ENCODE assay signal across 15 cellular contexts in genomic region chr17:50638572-50638850, GRCh38. TPM values are rescaled to one million over a fixed set of nuclear protein-coding genes. Genes with fewer than 3 reads are reported as not detected.
A peak's percentile ranks its signal among the peaks of the same experiment; 100 is the strongest.
DNase-seq lines count a peak whose midpoint lies in the region; ATAC-seq, FAIRE-seq and TF ChIP-seq lines count a peak whose summit lies in the region.
"Had no signal": no experiment of that assay in that cellular context is flagged by ENCODE, and none has a peak within 500 bp of the region (broad histone marks: within the 10 kb centered on the region; RNA-seq: fewer than 3 reads in every experiment).

No MANE protein-coding gene starts in this region.

- no peak for ATAC-seq in CD8-positive, alpha-beta T cell
- ATAC-seq: activated T-helper 17 cell treated with anti-CD3 and anti-CD28 coated beads, Interleukin-2, amount 50 U/mL, for 72 hours had no signal

- H3K4ac ChIP-seq in mesendoderm (ENCODE audit: low read depth, low read length) = no peak overlapping the region

- no peak overlapping the region for H3K23ac ChIP-seq in mesendoderm (ENCODE audit: low read length)

- TF ChIP-seq POLR2A in GM12892 (IDR thresholded peaks at IDR 0.05; ENCODE audit: low read depth, low read length) = no peak

- H3K4me3 Mint-ChIP-seq in CD8-positive, alpha-beta T cell = no peak overlapping the region
- H3K4me3 Mint-ChIP-seq: activated T-helper 17 cell treated with anti-CD3 and anti-CD28 coated beads, Interleukin-2, amount 50 U/mL, for 72 hours; B cell had no signal

- no TSS peak for BruUV-seq in mammary epithelial cell (replicated peaks; lab: Mats Ljungman, UMichigan)

- no peak overlapping the region for H2AK5ac ChIP-seq in mesendoderm (ENCODE audit: low read length)

- DNase-seq in ACHN (peak; percentile 80), HT-29 (ENCODE audit: low spot score) (peak; percentile 61), mammary epithelial cell (no peak), mesendoderm (peak; percentile 64), DMS 273 (lab: John Stamatoyannopoulos, UW; ENCODE audit: unreplicated experiment) (no peak), GM12892 (ENCODE audit: insufficient read length) (no peak), NCI-H146 treated with DMSO at 0.1 percent for 48 hours (lab: John Stamatoyannopoulos, UW; ENCODE audit: unreplicated experiment) (no peak)
- DNase-seq in CD8-positive, alpha-beta T cell = no peak
- DNase-seq: glutamatergic neuron; left ventricle myocardium inferior; Right ventricle myocardium superior; stimulated activated CD4-positive, alpha-beta T cell treated with anti-CD3 and anti-CD28 coated beads, Interleukin-4, amount 100 ng/mL, for 4 hours had no signal

- no peaks in the 10 kb centered on the region for H3K9me3 ChIP-seq in mammary epithelial cell (replicated peaks; ENCODE audit: insufficient read depth, low read length)
- no peaks in the 10 kb centered on the region for H3K9me3 ChIP-seq in CD8-positive, alpha-beta T cell (ENCODE audit: low read length)
- H3K9me3 ChIP-seq: left ventricle myocardium inferior had no signal

- H3K27me3 ChIP-seq in mammary epithelial cell (ENCODE audit: insufficient read depth, low read length) (no peaks in the 10 kb centered on the region), mesendoderm (ENCODE audit: insufficient read depth, low read length, poor library complexity) (peaks cover 23% of the 10 kb centered on the region)
- H3K27me3 ChIP-seq in CD8-positive, alpha-beta T cell (ENCODE audit: insufficient read depth, low read length) = peaks cover 21% of the 10 kb centered on the region

- no peak for FAIRE-seq in GM12892 (lab: Jason Lieb, UNC)
- FAIRE-seq: H1 had no signal

- H3K4me2 ChIP-seq in mammary epithelial cell (ENCODE audit: insufficient read depth, low read depth, low read length) = peak overlapping the region; percentile 90
- no peak overlapping the region for H3K4me2 ChIP-seq in mesendoderm (ENCODE audit: low read length)

- H3K9me3 Mint-ChIP-seq in CD8-positive, alpha-beta T cell = no peaks in the 10 kb centered on the region
- H3K9me3 Mint-ChIP-seq: activated T-helper 17 cell treated with anti-CD3 and anti-CD28 coated beads, Interleukin-2, amount 50 U/mL, for 72 hours had no signal

- H3K27me3 Mint-ChIP-seq in CD8-positive, alpha-beta T cell (ENCODE audit: low read depth) = peaks cover 39% of the 10 kb centered on the region

- no peak overlapping the region for H3K27ac Mint-ChIP-seq in CD8-positive, alpha-beta T cell
- H3K27ac Mint-ChIP-seq: activated T-helper 17 cell treated with anti-CD3 and anti-CD28 coated beads, Interleukin-2, amount 50 U/mL, for 72 hours; B cell had no signal

- H3K56ac ChIP-seq in mesendoderm (ENCODE audit: low read length) = no peak overlapping the region

- intact Hi-C loops in mammary epithelial cell (cut with micrococcal nuclease) = loop anchor here (2.0 to 10.0 kb wide), 3 partner anchors 22 to 316 kb away; no protein-coding TSS in a partner anchor
- intact Hi-C loops in CD8-positive, alpha-beta T cell (cut with DNase I, micrococcal nuclease) = no loop called here

- no peak overlapping the region for H2BK120ac ChIP-seq in mesendoderm (ENCODE audit: low read depth, low read length)

- no peaks in the 10 kb centered on the region for H3K36me3 Mint-ChIP-seq in CD8-positive, alpha-beta T cell

- POLR2A ChIA-PET in CD8-positive, alpha-beta T cell (lab: Charles Lee) = no interaction called here

- no peak overlapping the region for H3K18ac ChIP-seq in mesendoderm (ENCODE audit: low read length)

- no peaks in the 10 kb centered on the region for H4K20me1 ChIP-seq in mammary epithelial cell (ENCODE audit: insufficient read depth, low read length)

- H3K9ac ChIP-seq in mammary epithelial cell (ENCODE audit: insufficient read depth, low read length) (no peak overlapping the region), mesendoderm (ENCODE audit: low read length) (no peak overlapping the region)

- 0% methylated on average over 1 of the region's 1 CpG for WGBS in mammary epithelial cell (ENCODE audit: low coverage, missing lambda C conversion rate)
- WGBS in mesendoderm (ENCODE audit: extremely low coverage, insufficient coverage, low lambda C conversion rate) = no CpG with 5 or more reads among the region's 1 CpG

- no peak overlapping the region for H2BK15ac ChIP-seq in mesendoderm (replicated peaks; ENCODE audit: low read depth)

- no peak overlapping the region for H4K5ac ChIP-seq in mesendoderm (ENCODE audit: low read length)

- H2AFZ ChIP-seq in mammary epithelial cell (ENCODE audit: low read depth, low read length) = no peak overlapping the region

- H3K79me2 ChIP-seq in mammary epithelial cell (ENCODE audit: insufficient read depth, low read length) (peaks cover 66% of the 10 kb centered on the region), mesendoderm (ENCODE audit: control insufficient read depth, insufficient read depth, low read length) (no peaks in the 10 kb centered on the region)

- no peaks in the 10 kb centered on the region for H3K79me1 ChIP-seq in mesendoderm (ENCODE audit: low read length)

- no peaks in the 10 kb centered on the region for H3K4me1 Mint-ChIP-seq in CD8-positive, alpha-beta T cell (ENCODE audit: low read depth)
- H3K4me1 Mint-ChIP-seq: activated T-helper 17 cell treated with anti-CD3 and anti-CD28 coated beads, Interleukin-2, amount 50 U/mL, for 72 hours had no signal

- TF ChIP-seq CTCF in mammary epithelial cell (conservative IDR thresholded peaks at IDR 0.05 in 1 of 2, IDR thresholded peaks at IDR 0.05 in 1 of 2; ENCODE audit: extremely low read depth in 1 of 2, insufficient read depth in 1 of 2, low read depth in 1 of 2, low read length in 2 of 2) = no peak
- no peak for TF ChIP-seq CTCF in CD8-positive, alpha-beta T cell (IDR thresholded peaks at IDR 0.05)

- CTCF ChIA-PET in mammary epithelial cell (lab: Charles Lee; ENCODE audit: low non-redundant PET) = interaction anchor here (0.6 kb wide), 1 partner anchor 96 kb away, joined by 17 read pairs; no protein-coding TSS in a partner anchor
- CTCF ChIA-PET in CD8-positive, alpha-beta T cell (lab: Charles Lee) = interaction anchor here (2.5 to 6.4 kb wide), 2 partner anchors 10 to 14 kb away, joined by 8 to 53 read pairs; no protein-coding TSS in a partner anchor

- H3K4me3 ChIP-seq in mammary epithelial cell (replicated peaks in 1 of 3; ENCODE audit: insufficient read depth in 1 of 3, low read depth in 2 of 3, low read length in 3 of 3) (no peak overlapping the region), mesendoderm (ENCODE audit: low read length) (no peak overlapping the region)
- H3K4me3 ChIP-seq in CD8-positive, alpha-beta T cell (ENCODE audit: low read depth, low read length) = no peak overlapping the region
- H3K4me3 ChIP-seq: left ventricle myocardium inferior had no signal

- peak overlapping the region; percentile 55 for H3K27ac ChIP-seq in mammary epithelial cell (ENCODE audit: insufficient read depth, low read depth, low read length)
- H3K27ac ChIP-seq in mesendoderm (ENCODE audit: low read depth, low read length) = no peak overlapping the region
- H3K27ac ChIP-seq in CD8-positive, alpha-beta T cell (ENCODE audit: low read depth, low read length) = no peak overlapping the region
- H3K27ac ChIP-seq: left ventricle myocardium inferior had no signal

- no peaks in the 10 kb centered on the region for H3K36me3 ChIP-seq in mammary epithelial cell (ENCODE audit: insufficient read depth, low read length)
- H3K36me3 ChIP-seq in mesendoderm (ENCODE audit: control insufficient read depth, insufficient read depth, low read length) = no peaks in the 10 kb centered on the region
- H3K36me3 ChIP-seq in CD8-positive, alpha-beta T cell (ENCODE audit: insufficient read depth, low read length) = no peaks in the 10 kb centered on the region
- H3K36me3 ChIP-seq: left ventricle myocardium inferior had no signal

- no peak overlapping the region for H4K8ac ChIP-seq in mesendoderm (ENCODE audit: low read depth, low read length)

- no peak overlapping the region for H2BK5ac ChIP-seq in mesendoderm (ENCODE audit: low read length)

- H3K4me1 ChIP-seq in mammary epithelial cell (ENCODE audit: insufficient read depth, low read length) = peaks cover 80% of the 10 kb centered on the region
- peaks cover 12% of the 10 kb centered on the region for H3K4me1 ChIP-seq in mesendoderm (ENCODE audit: control insufficient read depth, low read depth, low read length)
- peaks cover 5% of the 10 kb centered on the region for H3K4me1 ChIP-seq in CD8-positive, alpha-beta T cell (ENCODE audit: insufficient read depth, low read length)

- in situ Hi-C loops in ACHN (cut with HindIII; ENCODE audit: low pct_ligation_motif_present, low pct_unique_long_range_greater_than_20kb, low sequenced_read_pairs) = no loop called here
- in situ Hi-C loops in mammary epithelial cell (cut with MboI; ENCODE audit: low sequenced_read_pairs in 2 of 2) = loop anchor here in 1 of 2 donors (5.0 to 10.0 kb wide), 3 partner anchors 56 to 154 kb away; partner anchors contain the start of gene SPATA20

- dilution Hi-C loops in mammary epithelial cell (cut with HindIII; ENCODE audit: low sequenced_read_pairs) = loop anchor here (5.0 to 10.0 kb wide), 4 partner anchors 46 to 121 kb away; no protein-coding TSS in a partner anchor

RNA-seq across cellular contexts. Expression of gene ABCC3, which starts 3.8 kb away (rescaled TPM):
- 286 and 313 TPM in 2 replicates for total RNA-seq in HT-29 (2014; rRNA removed; shearing (Covaris generic))
- total RNA-seq in mammary epithelial cell = 100 to 1,000 TPM in 1 of 2 donors, 10 to 100 TPM in 1; 80.7 to 113 TPM
- 49.6 TPM for polyA plus RNA-seq in mammary epithelial cell
- polyA minus RNA-seq in mammary epithelial cell = 62.4 TPM
- 0.13 TPM for polyA plus RNA-seq in mesendoderm (2013, experiment 1 of 2)
- polyA plus RNA-seq in mesendoderm (2013, experiment 2 of 2) = 0.15 TPM
- polyA plus RNA-seq in GM12892 (2012; ENCODE audit: missing spikeins) = 0.89 TPM
- not detected for total RNA-seq in CD8-positive, alpha-beta T cell

Comparison
In these comparisons a context has a peak if more than half of its experiments do, and no peak if none do; other contexts are left out.
1. DNase-seq: peak in ACHN (single experiment), HT-29 (single experiment) and mesendoderm (single experiment); none in mammary epithelial cell (single experiment), DMS 273 (single experiment), GM12892 (single experiment), CD8-positive, alpha-beta T cell (0 of 7) and NCI-H146 treated with DMSO at 0.1 percent for 48 hours (single experiment).
2. RNA of gene ABCC3, which starts 3.8 kb away (total RNA-seq): 286 to 313 TPM in HT-29 and 80.7 to 113 TPM in mammary epithelial cell; not detected in CD8-positive, alpha-beta T cell; every median in the first group is over 10 times any median in the second.